1 cellular context compared by ENCODE assay signal in the genomic region with DNA sequence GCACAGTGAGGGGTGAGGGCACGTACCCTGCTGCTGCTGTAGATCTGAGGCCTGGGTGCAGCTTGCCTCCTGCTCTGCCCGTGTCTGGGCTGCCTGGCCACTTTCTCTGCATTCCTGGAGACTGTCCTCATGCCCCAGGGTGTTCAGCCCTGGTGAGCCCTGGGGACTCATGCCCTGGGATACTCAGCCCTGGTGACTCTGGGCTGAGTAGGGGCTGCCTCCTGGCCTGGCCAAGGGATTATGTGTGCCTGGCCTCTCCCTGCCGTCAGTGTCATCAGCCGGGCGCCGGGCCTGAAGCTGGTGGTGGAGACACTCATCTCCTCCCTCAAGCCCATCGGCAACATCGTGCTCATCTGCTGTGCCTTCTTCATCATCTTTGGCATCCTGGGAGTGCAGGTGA.
TF ChIP-seq lines count a peak whose summit lies in the region.

No MANE protein-coding gene starts in this region.

TF ChIP-seq in H1, 55 proteins besides CTCF, POLR2A, EP300 and RAD21:
- TF ChIP-seq CBX5 (IDR thresholded peaks at IDR 0.05; ENCODE audit: low read depth, low read length) (no peak), YY1 (IDR thresholded peaks at IDR 0.05; ENCODE audit: low read depth, low read length) (no peak), SAP30 (IDR thresholded peaks at IDR 0.05; ENCODE audit: insufficient read depth, insufficient replicate concordance, low read length) (no peak), BCL11A (IDR thresholded peaks at IDR 0.05; ENCODE audit: low read depth in 2 of 2, low read length in 2 of 2) (no peak), SP1 (IDR thresholded peaks at IDR 0.05; ENCODE audit: low read depth, low read length) (no peak), CHD1 (IDR thresholded peaks at IDR 0.05; ENCODE audit: low read depth, low read length) (no peak), CEBPB (IDR thresholded peaks at IDR 0.05; ENCODE audit: low read depth, low read length) (no peak), GTF2F1 (IDR thresholded peaks at IDR 0.05; ENCODE audit: borderline replicate concordance, low read depth, low read length) (no peak)
